In genomic region chr4:87843936-87844335, GRCh38 we compare ENCODE assay signal across 9 cellular contexts. TPM values are rescaled to one million over a fixed set of nuclear protein-coding genes. Genes with fewer than 3 reads are reported as not detected.
DNase-seq lines count a peak whose midpoint lies in the region; ATAC-seq and TF ChIP-seq lines count a peak whose summit lies in the region.
"Had no signal": no experiment of that assay in that cellular context is flagged by ENCODE, and none has a peak within 500 bp of the region (broad histone marks: within the 10 kb centered on the region; RNA-seq: fewer than 3 reads in every experiment).

No MANE protein-coding gene starts in this region.

- H3K9me3 ChIP-seq in GM23248 (ENCODE audit: low read depth): no peaks in the 10 kb centered on the region
- H3K9me3 ChIP-seq in RWPE2 (ENCODE audit: severe bottlenecking): no peaks in the 10 kb centered on the region
- H3K9me3 ChIP-seq in psoas muscle: no peaks in the 10 kb centered on the region

- H3K36me3 ChIP-seq in GM23248 (ENCODE audit: low read depth) (no peaks in the 10 kb centered on the region), RWPE2 (ENCODE audit: low read depth) (no peaks in the 10 kb centered on the region), psoas muscle (ENCODE audit: insufficient read depth in 1 of 2, low read depth in 1 of 2) (no peaks in the 10 kb centered on the region)

- H3K4me1 ChIP-seq in GM23248 (ENCODE audit: insufficient read depth): peaks cover 16% of the 10 kb centered on the region
- H3K4me1 ChIP-seq in RWPE2 (ENCODE audit: insufficient read depth, poor library complexity, severe bottlenecking): peaks cover 7% of the 10 kb centered on the region
- no peaks in the 10 kb centered on the region for H3K4me1 ChIP-seq in psoas muscle

- H3K9me2 ChIP-seq in GM23248 (ENCODE audit: insufficient read depth): no peaks in the 10 kb centered on the region

- H3F3A ChIP-seq in GM23248 (ENCODE audit: insufficient read depth): peaks cover 17% of the 10 kb centered on the region

- no peak for TF ChIP-seq CTCF in RWPE2 (IDR thresholded peaks at IDR 0.05; ENCODE audit: poor library complexity, severe bottlenecking)
- TF ChIP-seq CTCF in psoas muscle (IDR thresholded peaks at IDR 0.05): no peak

- intact Hi-C loops in psoas muscle (cut with DNase I): no loop called here

- H2AFZ ChIP-seq in GM23248: peak overlapping the region; percentile 52

- 5 to 8% methylated on average over 3 of the region's 3 CpGs for WGBS in GM23248 (ENCODE audit: low coverage in 1 of 2, low lambda C conversion rate in 2 of 2, missing lambda C conversion rate in 2 of 2), 2 experiments
- WGBS in psoas muscle, 3 donors: 27 to 35% (median 31%) methylated on average over 3 of the region's 3 CpGs

- DNase-seq in GM23248: peak; percentile 97
- no peak for DNase-seq in RWPE2 (ENCODE audit: low spot score)
- peak; percentile 75 for DNase-seq in fibroblast of peridontal ligament (ENCODE audit: extremely low read depth)
- no peak for DNase-seq in psoas muscle
- DNase-seq in kidney glomerular epithelial cell (lab: John Stamatoyannopoulos, UW): no peak
- DNase-seq in COLO668 (lab: John Stamatoyannopoulos, UW; ENCODE audit: unreplicated experiment): no peak
- DNase-seq in NCI-H2107 (lab: John Stamatoyannopoulos, UW): no peak

- H3K9ac ChIP-seq in GM23248: peak overlapping the region; percentile 55

- H3K27me3 ChIP-seq in GM23248 (replicated peaks; ENCODE audit: insufficient read depth): no peaks in the 10 kb centered on the region
- no peaks in the 10 kb centered on the region for H3K27me3 ChIP-seq in RWPE2 (ENCODE audit: insufficient read depth, poor library complexity, severe bottlenecking)
- no peaks in the 10 kb centered on the region for H3K27me3 ChIP-seq in psoas muscle (ENCODE audit: insufficient read depth in 3 of 3, low read length in 2 of 3)

- H3K27ac ChIP-seq in GM23248 (peak overlapping the region; percentile 87), RWPE2 (ENCODE audit: poor library complexity, severe bottlenecking) (no peak overlapping the region), psoas muscle (no peak overlapping the region)

- peak overlapping the region; percentile 54 for H3K4me3 ChIP-seq in GM23248
- H3K4me3 ChIP-seq in RWPE2 (ENCODE audit: severe bottlenecking): no peak overlapping the region
- H3K4me3 ChIP-seq in psoas muscle: no peak overlapping the region

- in situ Hi-C loops in GM23248 (cut with MboI): loop anchor here (10.0 to 25.0 kb wide), 2 partner anchors 289 to 507 kb away; no protein-coding TSS in a partner anchor

- H3K4me2 ChIP-seq in GM23248 (ENCODE audit: unreplicated experiment): peak overlapping the region; percentile 86

- peak; percentile 93 for ATAC-seq in RWPE2 (ENCODE audit: low read depth)
- ATAC-seq in psoas muscle: peak; percentile 57 to 96 (median 90)
- no peak for ATAC-seq in HG03097 (IDR thresholded peaks at IDR 0.05; ENCODE audit: low FRiP score, unreplicated experiment)

- H4K20me1 ChIP-seq in GM23248 (ENCODE audit: insufficient read depth): no peaks in the 10 kb centered on the region

- H3K79me2 ChIP-seq in GM23248 (ENCODE audit: insufficient read depth): no peaks in the 10 kb centered on the region

RNA-seq across cellular contexts. Expression of gene MEPE, which starts 11.2 kb away (rescaled TPM):
- not detected in 2 replicates for total RNA-seq in GM23248 (2014; rRNA removed; shearing (Covaris generic))
- not detected in 2 replicates for polyA plus RNA-seq in GM23248 (2016; fragmentation: Nextera tagmentation; extraction: Ambion mirVana)
- total RNA-seq in psoas muscle: not detected
- polyA plus RNA-seq in psoas muscle: not detected
- total RNA-seq: lung microvascular endothelial cell had no signal

RNA-seq across cellular contexts. Expression of gene IBSP, which starts 44.6 kb away (rescaled TPM):
- total RNA-seq in GM23248 (2014; rRNA removed; shearing (Covaris generic)): not detected in 2 replicates
- polyA plus RNA-seq in GM23248 (2016; fragmentation: Nextera tagmentation; extraction: Ambion mirVana): not detected in 2 replicates
- total RNA-seq in psoas muscle: not detected
- polyA plus RNA-seq in psoas muscle: not detected
- total RNA-seq: lung microvascular endothelial cell had no signal

Comparison
In these comparisons a context has a peak if more than half of its experiments do, and no peak if none do; other contexts are left out.
1. DNase-seq: peak in GM23248 (single experiment) and fibroblast of peridontal ligament (single experiment); none in RWPE2 (single experiment), psoas muscle (0 of 2), kidney glomerular epithelial cell (single experiment), COLO668 (single experiment) and NCI-H2107 (single experiment).